8 cellular contexts compared by ENCODE assay signal in genomic region chr14:75428230-75429104, GRCh38. TPM values are rescaled to one million over a fixed set of nuclear protein-coding genes. Genes with fewer than 3 reads are reported as not detected.
DNase-seq lines count a peak whose midpoint lies in the region; ATAC-seq and TF ChIP-seq lines count a peak whose summit lies in the region.

No MANE protein-coding gene starts in this region.

- intact Hi-C loops in heart right ventricle (cut with DNase I) (loop anchor here in 7 of 10 donors (1.0 to 10.0 kb wide), 6 partner anchors 59 to 118 kb away; no protein-coding TSS in a partner anchor), posterior vena cava (cut with DNase I) (no loop called here)

- DNase-seq in AG09309 (ENCODE audit: low read depth) (no peak), heart right ventricle (peak; percentile 45 to 64), posterior vena cava (ENCODE audit: low spot score) (peak; percentile 89), NCI-H2081 treated with DMSO at 0.1 percent for 48 hours (lab: John Stamatoyannopoulos, UW) (no peak)
- no peak for DNase-seq in Jurkat, Clone E6-1 (ENCODE audit: low read depth, low spot score)
- DNase-seq in activated naive CD4-positive, alpha-beta T cell treated with anti-CD3 and anti-CD28 coated beads, Interleukin-2, amount 50 U/mL, for 72 hours (ENCODE audit: low spot score in 2 of 2) = peak in 1 of 2 donors; percentile 22

- peaks cover 0 to 19% (median 11%) of the 10 kb centered on the region in 9 donors for H3K36me3 ChIP-seq in heart right ventricle

- TF ChIP-seq CTCF in AG09309 (IDR thresholded peaks at IDR 0.05; ENCODE audit: control insufficient read depth, insufficient read depth, low read depth, low read length, missing control alignments) (no peak), heart right ventricle (IDR thresholded peaks at IDR 0.05) (no peak)

- no peaks in the 10 kb centered on the region for H3K27me3 ChIP-seq in heart right ventricle

- ATAC-seq in GM19035 (IDR thresholded peaks at IDR 0.05; ENCODE audit: unreplicated experiment) = peak; percentile 1
- peak; percentile 64 to 65 for ATAC-seq in activated naive CD4-positive, alpha-beta T cell treated with anti-CD3 and anti-CD28 coated beads, Interleukin-2, amount 50 U/mL, for 72 hours
- ATAC-seq in heart right ventricle = peak; percentile 13 to 55 (median 20)
- ATAC-seq in HG02571 (IDR thresholded peaks at IDR 0.05; ENCODE audit: unreplicated experiment) = no peak

- peaks cover 20 to 64% (median 43%) of the 10 kb centered on the region in 9 donors for H3K4me1 ChIP-seq in heart right ventricle

- peak overlapping the region; percentile 70 to 92 (median 87) for H3K27ac ChIP-seq in heart right ventricle

- H3K9me3 Mint-ChIP-seq in activated naive CD4-positive, alpha-beta T cell treated with anti-CD3 and anti-CD28 coated beads, Interleukin-2, amount 50 U/mL, for 72 hours = peaks cover 0 to 8% of the 10 kb centered on the region in 2 donors

- peaks cover 0 to 6% of the 10 kb centered on the region in 2 donors for H3K36me3 Mint-ChIP-seq in activated naive CD4-positive, alpha-beta T cell treated with anti-CD3 and anti-CD28 coated beads, Interleukin-2, amount 50 U/mL, for 72 hours

- no peak overlapping the region for H3K27ac Mint-ChIP-seq in activated naive CD4-positive, alpha-beta T cell treated with anti-CD3 and anti-CD28 coated beads, Interleukin-2, amount 50 U/mL, for 72 hours

- H3K9me3 ChIP-seq in heart right ventricle = peaks cover 0 to 8% (median 4%) of the 10 kb centered on the region in 11 donors

- WGBS in heart right ventricle, 2 donors = 1 to 4% methylated on average over 26 to 63 of the region's 64 CpGs

- H3K4me3 ChIP-seq in AG09309 (ENCODE audit: control insufficient read depth, low read depth, low read length) (peak overlapping the region; percentile 59), heart right ventricle (peak overlapping the region; percentile 69 to 90 (median 75))
- H3K4me3 ChIP-seq in Jurkat, Clone E6-1 (ENCODE audit: low read length) = peak overlapping the region; percentile 42

RNA-seq across cellular contexts. Expression of gene JDP2, which starts 0.6 kb away (rescaled TPM):
- polyA plus RNA-seq in Jurkat, Clone E6-1 (2012; ENCODE audit: insufficient read depth, insufficient read length) = 9.3 TPM
- total RNA-seq in activated naive CD4-positive, alpha-beta T cell treated with anti-CD3 and anti-CD28 coated beads, Interleukin-2, amount 50 U/mL, for 72 hours = 1 to 10 TPM in 1 of 2 donors, under 1 TPM in 1; 0.46 to 2.0 TPM
- total RNA-seq in heart right ventricle = 10 to 100 TPM; 12.3 to 28.0 (median 17.3) TPM
- 10 to 100 TPM; 15.6 to 44.0 TPM for polyA plus RNA-seq in heart right ventricle
- total RNA-seq in posterior vena cava = 10 to 100 TPM; 44.2 to 54.8 TPM

Comparison
In these comparisons a context has a peak if more than half of its experiments do, and no peak if none do; other contexts are left out.
1. DNase-seq: peak in heart right ventricle (2 of 2) and posterior vena cava (single experiment); none in AG09309 (single experiment), Jurkat, Clone E6-1 (single experiment) and NCI-H2081 treated with DMSO at 0.1 percent for 48 hours (single experiment).
2. RNA of gene JDP2, which starts 0.6 kb away (total RNA-seq): 44.2 to 54.8 TPM in posterior vena cava and 12.3 to 28.0 TPM in heart right ventricle; 0.46 to 2.0 TPM in activated naive CD4-positive, alpha-beta T cell treated with anti-CD3 and anti-CD28 coated beads, Interleukin-2, amount 50 U/mL, for 72 hours; every median in the first group is over 4 times any median in the second.
3. intact Hi-C loops: an anchor here in heart right ventricle (1.0 to 10.0 kb wide); none called in posterior vena cava.
4. Peak in every context shown above with its lines, with median percentiles within 50 percentile points of each other: H3K4me3 ChIP-seq.